Comparison of ENCODE assay signal across 25 cellular contexts in the genomic region with DNA sequence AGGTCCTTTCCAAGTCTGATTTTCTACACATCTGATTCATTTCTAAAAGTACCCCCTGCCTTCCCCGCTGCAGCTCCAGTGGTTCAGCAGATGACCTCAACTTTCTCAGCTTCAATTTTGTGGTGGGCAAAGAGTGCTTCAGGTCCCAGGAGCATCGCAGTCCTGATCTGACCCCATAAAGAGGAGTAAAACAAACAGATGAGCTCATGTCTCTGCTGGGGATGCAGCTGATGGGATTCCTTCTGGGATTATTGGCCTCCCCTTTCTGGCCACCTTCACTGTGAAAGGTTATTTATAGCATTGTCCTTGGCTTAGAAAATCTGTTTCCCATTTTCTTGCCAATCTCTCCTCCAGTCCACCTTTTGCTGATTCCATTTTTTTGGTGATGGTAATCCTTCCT.
"Had no signal": no experiment of that assay in that cellular context is flagged by ENCODE, and none has a peak within 500 bp of the region (broad histone marks: within the 10 kb centered on the region; RNA-seq: fewer than 3 reads in every experiment).

No MANE protein-coding gene starts in this region.

- H3K79me2 ChIP-seq: hepatocyte had no signal

- H3K4me2 ChIP-seq: hepatocyte, neural progenitor cell had no signal

- H3K4me3 Mint-ChIP-seq: effector memory CD8-positive, alpha-beta T cell; memory B cell; mesothelial cell of epicardium; natural killer cell treated with Interleukin-12 subunit alpha and Interleukin-12 subunit beta and Interleukin-15 and Interleukin-18, amount 100 ng/mL, for 72 hours; neural progenitor cell had no signal

- ATAC-seq: effector memory CD8-positive, alpha-beta T cell; gastroesophageal sphincter; left cardiac atrium; lower lobe of right lung; natural killer cell treated with Interleukin-12 subunit alpha and Interleukin-12 subunit beta and Interleukin-15 and Interleukin-18, amount 100 ng/mL, for 72 hours had no signal

- H3K36me3 ChIP-seq: esophagus squamous epithelium, gastroesophageal sphincter, left ventricle myocardium inferior, lower lobe of right lung, neural progenitor cell, ovary, right atrium auricular region, sigmoid colon, stomach, thoracic aorta, transverse colon had no signal

- H3K4me1 Mint-ChIP-seq: memory B cell, mesothelial cell of epicardium had no signal

- H3K27me3 Mint-ChIP-seq: memory B cell had no signal

- H3K9me3 Mint-ChIP-seq: effector memory CD8-positive, alpha-beta T cell; memory B cell; mesothelial cell of epicardium; neural progenitor cell had no signal

- H3K9ac ChIP-seq: neural progenitor cell had no signal

- H3K27ac Mint-ChIP-seq: effector memory CD8-positive, alpha-beta T cell; memory B cell; mesothelial cell of epicardium; natural killer cell treated with Interleukin-12 subunit alpha and Interleukin-12 subunit beta and Interleukin-15 and Interleukin-18, amount 100 ng/mL, for 72 hours; neural progenitor cell had no signal

- H3K9me3 ChIP-seq: esophagus squamous epithelium, gastroesophageal sphincter, left ventricle myocardium inferior, lower lobe of right lung, ovary, right atrium auricular region, sigmoid colon, stomach, thoracic aorta, transverse colon had no signal

- H3K4me1 ChIP-seq: esophagus squamous epithelium, gastroesophageal sphincter, lower lobe of right lung, neural progenitor cell, sigmoid colon, stomach, transverse colon had no signal

- H3K36me3 Mint-ChIP-seq: memory B cell; mesothelial cell of epicardium; natural killer cell treated with Interleukin-12 subunit alpha and Interleukin-12 subunit beta and Interleukin-15 and Interleukin-18, amount 100 ng/mL, for 72 hours; neural progenitor cell had no signal

- H3K27me3 ChIP-seq: gastroesophageal sphincter, hepatocyte, neural progenitor cell, ovary, right atrium auricular region, sigmoid colon, stomach, transverse colon had no signal

- DNase-seq: effector memory CD8-positive, alpha-beta T cell; esophagus squamous epithelium; foreskin fibroblast; head of caudate nucleus; kidney; left cardiac atrium; left ventricle myocardium inferior; lower lobe of right lung; nucleus accumbens; ovary; sigmoid colon; small intestine; stimulated activated CD4-positive, alpha-beta T cell treated with anti-CD3 and anti-CD28 coated beads, Interleukin-12 subunit alpha, Interleukin-12 subunit beta, amount 100 ng/mL, for 4 hours; stimulated activated naive CD4-positive, alpha-beta T cell; stomach; substantia nigra; transverse colon had no signal

- H3K4me3 ChIP-seq: esophagus squamous epithelium, gastroesophageal sphincter, hepatocyte, left ventricle myocardium inferior, lower lobe of right lung, neural progenitor cell, ovary, right atrium auricular region, sigmoid colon, stomach, thoracic aorta, transverse colon had no signal

- H3K27ac ChIP-seq: esophagus squamous epithelium, gastroesophageal sphincter, hepatocyte, left ventricle myocardium inferior, lower lobe of right lung, neural progenitor cell, ovary, right atrium auricular region, sigmoid colon, stomach, thoracic aorta, transverse colon had no signal

- H2AFZ ChIP-seq: hepatocyte, neural progenitor cell had no signal
